20 cellular contexts compared by ENCODE assay signal in genomic region chr9:125485471-125485870, GRCh38.
A peak's percentile ranks its signal among the peaks of the same experiment; 100 is the strongest.
DNase-seq lines count a peak whose midpoint lies in the region; FAIRE-seq and TF ChIP-seq lines count a peak whose summit lies in the region.
"Had no signal": no experiment of that assay in that cellular context is flagged by ENCODE, and none has a peak within 500 bp of the region (broad histone marks: within the 10 kb centered on the region; RNA-seq: fewer than 3 reads in every experiment).

No MANE protein-coding gene starts in this region.

- no peaks in the 10 kb centered on the region for H3K9me3 Mint-ChIP-seq in HFFc6
- H3K9me3 Mint-ChIP-seq: activated CD4-positive, alpha-beta T cell treated with anti-CD3 and anti-CD28 coated beads, Interleukin-2, amount 10 ng/mL, durations not matched to agents 7 days and 5 days; activated naive CD4-positive, alpha-beta T cell treated with anti-CD3 and anti-CD28 coated beads for 36 hours; CD8-positive, alpha-beta memory T cell; stimulated activated memory B cell treated with anti-CD40 and anti-IgM and Interleukin-4, amounts not matched to agents 10 μg/mL and 1 μg/mL and 100 μg/mL, for 72 hours had no signal

- no peak overlapping the region for H3K4me3 Mint-ChIP-seq in HFFc6
- H3K4me3 Mint-ChIP-seq: activated CD4-positive, alpha-beta T cell treated with anti-CD3 and anti-CD28 coated beads, Interleukin-2, amount 10 ng/mL, durations not matched to agents 7 days and 5 days; activated naive CD4-positive, alpha-beta T cell treated with anti-CD3 and anti-CD28 coated beads for 36 hours; CD8-positive, alpha-beta memory T cell; stimulated activated memory B cell treated with anti-CD40 and anti-IgM and Interleukin-4, amounts not matched to agents 10 μg/mL and 1 μg/mL and 100 μg/mL, for 72 hours had no signal

- BruUV-seq in A673 (replicated peaks; lab: Mats Ljungman, UMichigan) = no TSS peak

- intact Hi-C loops in esophagus squamous epithelium (cut with DNase I) (no loop called here), A673 (cut with micrococcal nuclease; ENCODE audit: unreplicated experiment) (no loop called here)

- no peaks in the 10 kb centered on the region; the same call in 1 of the 2 replicates for H3K27me3 Mint-ChIP-seq in HFFc6 (ENCODE audit: insufficient read depth)
- H3K27me3 Mint-ChIP-seq: activated CD4-positive, alpha-beta T cell treated with anti-CD3 and anti-CD28 coated beads, Interleukin-2, amount 10 ng/mL, durations not matched to agents 7 days and 5 days; CD8-positive, alpha-beta memory T cell; stimulated activated memory B cell treated with anti-CD40 and anti-IgM and Interleukin-4, amounts not matched to agents 10 μg/mL and 1 μg/mL and 100 μg/mL, for 72 hours had no signal

- H3K27me3 ChIP-seq in esophagus squamous epithelium (no peaks in the 10 kb centered on the region), liver (ENCODE audit: control insufficient read depth in 4 of 4, insufficient read depth in 4 of 4, low read length in 3 of 4) (no peaks in the 10 kb centered on the region), skeletal muscle satellite cell (ENCODE audit: control insufficient read depth, insufficient read depth, low read length) (no peaks in the 10 kb centered on the region), small intestine (ENCODE audit: control insufficient read depth in 2 of 2, insufficient read depth in 2 of 2, low read length in 2 of 2) (no peaks in the 10 kb centered on the region), A673 (replicated peaks; ENCODE audit: insufficient read depth, low read depth, low read length, poor library complexity) (no peaks in the 10 kb centered on the region)

- H3K4me3 ChIP-seq in esophagus squamous epithelium = no peak overlapping the region
- no peak overlapping the region for H3K4me3 ChIP-seq in liver (ENCODE audit: low read depth in 1 of 3, low read length in 3 of 3)
- H3K4me3 ChIP-seq in skeletal muscle satellite cell (ENCODE audit: low read length) = no peak overlapping the region
- H3K4me3 ChIP-seq in small intestine (ENCODE audit: low read depth in 1 of 2, low read length in 2 of 2) = no peak overlapping the region
- no peak overlapping the region for H3K4me3 ChIP-seq in A673 (ENCODE audit: low read depth, low read length, poor library complexity, severe bottlenecking)

- peak overlapping the region; percentile 19 to 73 (median 40) for H3K27ac ChIP-seq in esophagus squamous epithelium
- H3K27ac ChIP-seq in liver (ENCODE audit: low read depth in 1 of 2, low read length in 2 of 2) = peak overlapping the region; percentile 53 to 61
- H3K27ac ChIP-seq in small intestine (ENCODE audit: low read depth in 1 of 2, low read length in 1 of 2) = peak overlapping the region in 1 of 2 donors; percentile 59
- no peak overlapping the region for H3K27ac ChIP-seq in A673 (ENCODE audit: low read depth, low read length, poor library complexity, severe bottlenecking)

- peak overlapping the region; percentile 85 for H3K27ac Mint-ChIP-seq in HFFc6
- H3K27ac Mint-ChIP-seq: activated CD4-positive, alpha-beta T cell treated with anti-CD3 and anti-CD28 coated beads, Interleukin-2, amount 10 ng/mL, durations not matched to agents 7 days and 5 days; activated naive CD4-positive, alpha-beta T cell treated with anti-CD3 and anti-CD28 coated beads for 36 hours; stimulated activated memory B cell treated with anti-CD40 and anti-IgM and Interleukin-4, amounts not matched to agents 10 μg/mL and 1 μg/mL and 100 μg/mL, for 72 hours had no signal

- DNase-seq in HFFc6 (no peak), esophagus squamous epithelium (lab: John Stamatoyannopoulos, UW) (no peak), NCI-H1930 (lab: John Stamatoyannopoulos, UW) (no peak), RCC 7860 (ENCODE audit: low spot score) (no peak), small intestine (no peak), A673 (ENCODE audit: low spot score) (no peak)
- DNase-seq: activated CD4-positive, alpha-beta T cell treated with anti-CD3 and anti-CD28 coated beads, Interleukin-2, amount 10 ng/mL, durations not matched to agents 7 days and 5 days; activated naive CD4-positive, alpha-beta T cell treated with anti-CD3 and anti-CD28 coated beads for 36 hours; CD8-positive, alpha-beta memory T cell; NCI-H1417 treated with DMSO at 0.1 percent for 48 hours; NCI-H2171 treated with DMSO at 0.1 percent for 48 hours; NCI-H82; stimulated activated CD4-positive, alpha-beta T cell treated with anti-CD3 and anti-CD28 coated beads, Interleukin-12 subunit alpha, Interleukin-12 subunit beta, amount 100 ng/mL, for 4 hours had no signal

- peaks cover 14% of the 10 kb centered on the region for H3K36me3 Mint-ChIP-seq in HFFc6 (ENCODE audit: low read depth)

- H3K4me1 ChIP-seq in esophagus squamous epithelium (peaks cover 0 to 44% (median 7%) of the 10 kb centered on the region in 3 donors), liver (ENCODE audit: control insufficient read depth in 4 of 4, insufficient read depth in 4 of 4, low read length in 3 of 4) (peaks cover 3 to 23% (median 21%) of the 10 kb centered on the region in 4 donors), skeletal muscle satellite cell (ENCODE audit: control insufficient read depth, insufficient read depth, low read length) (peaks cover 31% of the 10 kb centered on the region), small intestine (ENCODE audit: control insufficient read depth in 2 of 2, insufficient read depth in 1 of 2, low read depth in 1 of 2, low read length in 1 of 2) (no peaks in the 10 kb centered on the region), A673 (ENCODE audit: insufficient read depth, low read length, poor library complexity, severe bottlenecking) (no peaks in the 10 kb centered on the region)

- FAIRE-seq in RCC 7860 (lab: Jason Lieb, UNC) (no peak), small intestine (lab: Jason Lieb, UNC) (no peak)
- FAIRE-seq: GM18507, keratinocyte, TTC549, urothelium cell line had no signal

- H3K4me2 ChIP-seq in skeletal muscle satellite cell (ENCODE audit: low read length) = peak overlapping the region; percentile 11

- peaks cover 37% of the 10 kb centered on the region for H3K4me1 Mint-ChIP-seq in HFFc6 (ENCODE audit: low read depth)
- H3K4me1 Mint-ChIP-seq: activated CD4-positive, alpha-beta T cell treated with anti-CD3 and anti-CD28 coated beads, Interleukin-2, amount 10 ng/mL, durations not matched to agents 7 days and 5 days; stimulated activated memory B cell treated with anti-CD40 and anti-IgM and Interleukin-4, amounts not matched to agents 10 μg/mL and 1 μg/mL and 100 μg/mL, for 72 hours had no signal

- CTCF ChIA-PET in A673 (lab: Charles Lee) = interaction anchor here (0.6 kb wide), 1 partner anchor 93 kb away, joined by 8 read pairs; no protein-coding TSS in a partner anchor

- TF ChIP-seq CTCF in HFFc6 (IDR thresholded peaks at IDR 0.05) (no peak), esophagus squamous epithelium (IDR thresholded peaks at IDR 0.05) (no peak), liver (IDR thresholded peaks at IDR 0.05; ENCODE audit: low read depth, low read length, missing input control) (no peak), A673 (conservative IDR thresholded peaks at IDR 0.05; ENCODE audit: low read depth, low read length) (no peak)

- 90 to 99% methylated on average over 4 of the region's 4 CpGs for WGBS in esophagus squamous epithelium, 2 donors
- 90% methylated on average over 4 of the region's 4 CpGs for WGBS in liver
- WGBS in small intestine, 3 donors = 95 to 96% (median 96%) methylated on average over 4 of the region's 4 CpGs

- TF ChIP-seq RAD21 in liver (IDR thresholded peaks at IDR 0.05) = no peak

- no peak for TF ChIP-seq POLR2A in esophagus squamous epithelium (IDR thresholded peaks at IDR 0.05)

- no peak overlapping the region for H3K9ac ChIP-seq in liver (ENCODE audit: low read depth in 1 of 2, low read length in 2 of 2)
- H3K9ac ChIP-seq in skeletal muscle satellite cell (ENCODE audit: low read depth, low read length) = no peak overlapping the region

- H3K36me3 ChIP-seq in esophagus squamous epithelium (peaks cover 0 to 20% (median 0%) of the 10 kb centered on the region in 3 donors), liver (ENCODE audit: control insufficient read depth in 4 of 4, insufficient read depth in 3 of 4, low read depth in 1 of 4, low read length in 3 of 4) (peaks cover 0 to 3% (median 1%) of the 10 kb centered on the region in 4 donors), skeletal muscle satellite cell (ENCODE audit: insufficient read depth, low read length) (peaks cover 7% of the 10 kb centered on the region), small intestine (ENCODE audit: control insufficient read depth in 2 of 2, insufficient read depth in 2 of 2, low read length in 2 of 2) (peaks cover 0 to under 1% of the 10 kb centered on the region in 2 donors), A673 (ENCODE audit: insufficient read depth, low read length, poor library complexity, severe bottlenecking) (no peaks in the 10 kb centered on the region)

- POLR2A ChIA-PET in A673 (lab: Charles Lee; ENCODE audit: low non-redundant PET) = no interaction called here

- no peaks in the 10 kb centered on the region for H3K9me3 ChIP-seq in esophagus squamous epithelium
- no peaks in the 10 kb centered on the region for H3K9me3 ChIP-seq in liver (ENCODE audit: control insufficient read depth in 4 of 4, low read length in 3 of 4)
- H3K9me3 ChIP-seq in skeletal muscle satellite cell (replicated peaks; ENCODE audit: low read length) = no peaks in the 10 kb centered on the region
- no peaks in the 10 kb centered on the region for H3K9me3 ChIP-seq in small intestine (ENCODE audit: control insufficient read depth, low read depth)
- no peaks in the 10 kb centered on the region for H3K9me3 ChIP-seq in A673 (ENCODE audit: low read depth, low read length, poor library complexity, severe bottlenecking)

TF ChIP-seq in liver, 16 proteins besides CTCF, POLR2A, EP300 and RAD21:
- TF ChIP-seq RXRA (IDR thresholded peaks at IDR 0.05) (peak in 1 of 2 donors; percentile 44), HNF4G (IDR thresholded peaks at IDR 0.05) (no peak), YY1 (IDR thresholded peaks at IDR 0.05) (peak; percentile 2)
